29 cellular contexts compared by ENCODE assay signal in genomic region chr17:31832748-31833147, GRCh38.
"Had no signal": no experiment of that assay in that cellular context is flagged by ENCODE, and none has a peak within 500 bp of the region (broad histone marks: within the 10 kb centered on the region; RNA-seq: fewer than 3 reads in every experiment).

No MANE protein-coding gene starts in this region.

- H3K79me2 ChIP-seq: hepatocyte, parathyroid adenoma had no signal

- H3K4me2 ChIP-seq: hepatocyte, neural progenitor cell had no signal

- H3K4me1 ChIP-seq: left ventricle myocardium inferior, neural progenitor cell, parathyroid adenoma, prostate gland, upper lobe of right lung had no signal

- ATAC-seq: natural killer cell; right cardiac atrium; sciatic nerve; stimulated activated naive B cell treated with anti-CD40 and anti-IgM and Interleukin-4, amounts not matched to agents 10 μg/mL and 1 μg/mL and 100 μg/mL, for 72 hours; stimulated activated naive CD8-positive, alpha-beta T cell treated with anti-CD3 and anti-CD28 coated beads, Interleukin-15, Interleukin-2, amounts not matched to agents 100 U/mL and 50 U/mL, for 24 hours; upper lobe of right lung had no signal

- H3K27me3 ChIP-seq: hepatocyte, neural progenitor cell, neutrophil, stomach, tibial artery, upper lobe of right lung had no signal

- H3K4me3 ChIP-seq: hepatocyte, left ventricle myocardium inferior, lung, neural progenitor cell, prostate gland, skin epidermis, stomach, thoracic aorta, tibial artery, upper lobe of right lung had no signal

- H2AFZ ChIP-seq: hepatocyte, neural progenitor cell, parathyroid adenoma had no signal

- H3K9ac ChIP-seq: neural progenitor cell, parathyroid adenoma had no signal

- FAIRE-seq: urothelium cell line had no signal

- H3K9me3 ChIP-seq: left ventricle myocardium inferior, neutrophil, prostate gland, stomach, thoracic aorta, tibial artery, upper lobe of right lung had no signal

- DNase-seq: islet precursor cell; left ventricle myocardium inferior; mesendoderm; naive B cell; natural killer cell; nephron progenitor cell; occipital lobe; retina; right cardiac atrium; stimulated activated CD4-positive, alpha-beta T cell treated with anti-CD3 and anti-CD28 coated beads, Interleukin-12 subunit alpha, Interleukin-12 subunit beta, amount 100 ng/mL, for 4 hours; stimulated activated CD4-positive, alpha-beta T cell treated with anti-CD3 and anti-CD28 coated beads, Interleukin-15, amount 100 ng/mL, for 24 hours; stimulated activated CD4-positive, alpha-beta T cell treated with anti-CD3 and anti-CD28 coated beads, Interleukin-2, amount 100 ng/mL, for 24 hours; stimulated activated CD4-positive, alpha-beta T cell treated with anti-CD3 and anti-CD28 coated beads, Interleukin-4, amount 100 ng/mL, for 1 hour; stimulated activated naive B cell treated with anti-CD40 and anti-IgM and Interleukin-4, amounts not matched to agents 10 μg/mL and 1 μg/mL and 100 μg/mL, for 72 hours; stimulated activated naive CD8-positive, alpha-beta T cell treated with anti-CD3 and anti-CD28 coated beads, Interleukin-15, Interleukin-2, amounts not matched to agents 100 U/mL and 50 U/mL, for 24 hours; stomach; tibial artery; trophoblast cell; upper lobe of right lung had no signal

- H3K27ac ChIP-seq: hepatocyte, left ventricle myocardium inferior, neural progenitor cell, neutrophil, parathyroid adenoma, prostate gland, skin epidermis, stomach, thoracic aorta, upper lobe of right lung had no signal

- H3K36me3 ChIP-seq: left ventricle myocardium inferior, neural progenitor cell, neutrophil, prostate gland, stomach, thoracic aorta, tibial artery, upper lobe of right lung had no signal
